Comparison of ENCODE assay signal across 1 cellular context in the genomic region with DNA sequence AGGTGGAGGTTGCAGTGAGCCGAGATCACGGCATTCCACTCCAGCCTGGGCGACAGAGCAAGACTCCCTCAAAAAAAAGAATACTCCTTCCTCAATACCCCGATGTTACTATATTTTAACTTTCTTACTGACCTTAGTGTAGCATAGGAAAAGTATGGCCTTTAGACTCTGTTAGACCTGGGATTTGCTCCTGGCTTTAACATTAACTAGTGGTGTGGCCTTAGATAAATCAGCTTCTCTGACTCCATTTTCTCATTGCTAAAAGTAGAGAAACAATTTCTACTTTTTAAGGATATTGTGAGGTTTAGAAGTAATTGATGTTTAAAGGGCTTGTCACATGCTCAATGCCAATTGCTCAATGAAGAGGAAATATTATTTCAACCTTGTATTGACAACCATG.
TF ChIP-seq lines count a peak whose summit lies in the region.

No MANE protein-coding gene starts in this region.

TF ChIP-seq in endothelial cell of umbilical vein, 7 proteins besides CTCF, POLR2A, EP300 and RAD21:
- TF ChIP-seq GATA2 (IDR thresholded peaks at IDR 0.05; ENCODE audit: insufficient read depth, insufficient read length, low read depth, low read length) (no peak), JUN (IDR thresholded peaks at IDR 0.05; ENCODE audit: borderline replicate concordance, insufficient read depth, insufficient read length, low read depth) (no peak), FOS (IDR thresholded peaks at IDR 0.05; ENCODE audit: borderline replicate concordance, insufficient read depth, low read length) (no peak), POLR2AphosphoS5 (IDR thresholded peaks at IDR 0.05; ENCODE audit: insufficient read depth, low read depth, low read length) (no peak), EZH2 (IDR thresholded peaks at IDR 0.05; ENCODE audit: borderline replicate concordance, low read depth, low read length, severe bottlenecking) (no peak), MYC (IDR thresholded peaks at IDR 0.05; ENCODE audit: low read depth, low read length) (no peak)
- TF ChIP-seq, protein P1, sequence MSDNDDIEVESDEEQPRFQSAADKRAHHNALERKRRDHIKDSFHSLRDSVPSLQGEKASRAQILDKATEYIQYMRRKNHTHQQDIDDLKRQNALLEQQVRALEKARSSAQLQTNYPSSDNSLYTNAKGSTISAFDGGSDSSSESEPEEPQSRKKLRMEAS (IDR thresholded peaks at IDR 0.05; ENCODE audit: insufficient read depth, insufficient read length) = no peak
